In the genomic region with DNA sequence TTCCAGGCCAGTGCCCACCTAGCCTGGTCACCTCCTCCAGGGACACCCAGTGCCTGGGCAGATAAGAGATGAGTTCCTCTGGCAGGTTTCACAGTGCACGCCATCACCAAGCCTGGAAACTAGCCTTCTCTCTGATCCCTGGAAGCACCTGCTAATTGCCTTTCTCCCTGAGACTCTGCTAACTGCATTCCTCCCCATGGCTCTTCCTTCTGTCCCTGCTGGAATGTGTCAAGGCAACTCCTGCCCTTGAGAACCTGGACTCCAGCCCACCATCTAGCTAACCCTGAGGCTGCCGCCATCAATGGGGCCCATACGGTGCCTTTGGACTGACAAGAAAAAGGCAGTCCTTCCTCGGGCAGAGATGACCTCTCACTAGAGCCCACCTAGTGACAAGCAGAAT, we compare ENCODE assay signal across 16 cellular contexts. TPM values are rescaled to one million over a fixed set of nuclear protein-coding genes. Genes with fewer than 3 reads are reported as not detected.
"Had no signal": no experiment of that assay in that cellular context is flagged by ENCODE, and none has a peak within 500 bp of the region (broad histone marks: within the 10 kb centered on the region; RNA-seq: fewer than 3 reads in every experiment).

No MANE protein-coding gene starts in this region.

- H3K27me3 ChIP-seq: neural progenitor cell, pancreas had no signal

- H3K4me1 ChIP-seq: neural progenitor cell, pancreas had no signal

- H3K4me3 Mint-ChIP-seq: activated CD4-positive, alpha-beta memory T cell treated with anti-CD3 and anti-CD28 coated beads for 36 hours; activated T-cell treated with anti-CD3 and anti-CD28 coated beads, Interleukin-2, amount 50 U/mL, for 72 hours; brain; central memory CD8-positive, alpha-beta T cell; dendritic cell treated with granulocyte-macrophage colony-stimulating factor and Interleukin-4, amounts not matched to agents 40 ng/mL and 50 ng/mL, for 4 days; endodermal cell; neural progenitor cell; stimulated activated naive CD8-positive, alpha-beta T cell treated with anti-CD3 and anti-CD28 coated beads, Interleukin-15, Interleukin-2, amounts not matched to agents 100 ng/mL and 50 ng/mL, for 24 hours had no signal

- H3K36me3 Mint-ChIP-seq: brain, neural progenitor cell had no signal

- H3K9me3 ChIP-seq: pancreas, SK-N-SH had no signal

- H3K27me3 Mint-ChIP-seq: activated CD4-positive, alpha-beta memory T cell treated with anti-CD3 and anti-CD28 coated beads for 36 hours; brain; central memory CD8-positive, alpha-beta T cell; dendritic cell treated with granulocyte-macrophage colony-stimulating factor and Interleukin-4, amounts not matched to agents 40 ng/mL and 50 ng/mL, for 4 days; stimulated activated naive CD8-positive, alpha-beta T cell treated with anti-CD3 and anti-CD28 coated beads, Interleukin-15, Interleukin-2, amounts not matched to agents 100 ng/mL and 50 ng/mL, for 24 hours had no signal

- H3K36me3 ChIP-seq: neural progenitor cell, pancreas had no signal

- H3K4me2 ChIP-seq: neural progenitor cell, SK-N-SH had no signal

- H3K9me3 Mint-ChIP-seq: activated CD4-positive, alpha-beta memory T cell treated with anti-CD3 and anti-CD28 coated beads for 36 hours; activated T-cell treated with anti-CD3 and anti-CD28 coated beads, Interleukin-2, amount 50 U/mL, for 72 hours; brain; central memory CD8-positive, alpha-beta T cell; dendritic cell treated with granulocyte-macrophage colony-stimulating factor and Interleukin-4, amounts not matched to agents 40 ng/mL and 50 ng/mL, for 4 days; endodermal cell; neural progenitor cell; stimulated activated naive CD8-positive, alpha-beta T cell treated with anti-CD3 and anti-CD28 coated beads, Interleukin-15, Interleukin-2, amounts not matched to agents 100 ng/mL and 50 ng/mL, for 24 hours had no signal

- H3K27ac Mint-ChIP-seq: activated T-cell treated with anti-CD3 and anti-CD28 coated beads, Interleukin-2, amount 50 U/mL, for 72 hours; brain; dendritic cell treated with granulocyte-macrophage colony-stimulating factor and Interleukin-4, amounts not matched to agents 40 ng/mL and 50 ng/mL, for 4 days; endodermal cell; neural progenitor cell; stimulated activated naive CD8-positive, alpha-beta T cell treated with anti-CD3 and anti-CD28 coated beads, Interleukin-15, Interleukin-2, amounts not matched to agents 100 ng/mL and 50 ng/mL, for 24 hours had no signal

- ATAC-seq: activated T-cell treated with anti-CD3 and anti-CD28 coated beads, Interleukin-2, amount 50 U/mL, for 72 hours; left cardiac atrium; pancreas had no signal

- H3K4me3 ChIP-seq: neural progenitor cell, pancreas had no signal

- H3K9ac ChIP-seq: neural progenitor cell, SK-N-SH had no signal

- H3K4me1 Mint-ChIP-seq: brain had no signal

- DNase-seq: activated CD4-positive, alpha-beta memory T cell treated with anti-CD3 and anti-CD28 coated beads for 36 hours; activated CD4-positive, CD25-positive, alpha-beta regulatory T cell treated with anti-CD3 and anti-CD28 coated beads, Interleukin-2, amount 50 U/mL, for 72 hours; activated T-cell treated with anti-CD3 and anti-CD28 coated beads, Interleukin-2, amount 50 U/mL, for 72 hours; amygdala; endodermal cell; glutamatergic neuron; left cardiac atrium; retina; SK-N-SH; stimulated activated CD4-positive, alpha-beta T cell treated with anti-CD3 and anti-CD28 coated beads, Interleukin-4, amount 100 ng/mL, for 1 hour had no signal

- H3K27ac ChIP-seq: neural progenitor cell, pancreas had no signal

RNA-seq across cellular contexts. Expression of a gene that starts 18.5 kb away (rescaled TPM):
- polyA plus RNA-seq: SK-N-SH had no signal
